ENCODE assay signal across 8 cellular contexts in genomic region chr4:147831452-147832192, GRCh38.
A peak's percentile ranks its signal among the peaks of the same experiment; 100 is the strongest.
DNase-seq lines count a peak whose midpoint lies in the region; ATAC-seq and TF ChIP-seq lines count a peak whose summit lies in the region.

No MANE protein-coding gene starts in this region.

- peak; percentile 85 for DNase-seq in AG20443 (ENCODE audit: low spot score)
- peak; percentile 55 to 73 for DNase-seq in NOMO-1 (lab: John Stamatoyannopoulos, UW; ENCODE audit: unreplicated experiment in 2 of 2)
- no peak for DNase-seq in neural progenitor cell (ENCODE audit: low spot score)
- DNase-seq in posterior vena cava (ENCODE audit: low spot score): no peak
- no peak for DNase-seq in amygdala (lab: John Stamatoyannopoulos, UW)
- DNase-seq in T-cell: no peak
- DNase-seq in GF-D8 (lab: John Stamatoyannopoulos, UW): no peak

- H3F3A ChIP-seq in neural progenitor cell (ENCODE audit: low read depth): peaks cover 30% of the 10 kb centered on the region

- H3K4me3 ChIP-seq in neural progenitor cell: no peak overlapping the region

- POLR2A ChIA-PET in T-cell (lab: Charles Lee): no interaction called here

- no peaks in the 10 kb centered on the region for H3K9me3 ChIP-seq in neural progenitor cell (ENCODE audit: low read depth)

- CTCF ChIA-PET in T-cell (lab: Charles Lee): interaction anchor here (1.0 to 1.5 kb wide), 2 partner anchors 35 to 36 kb away, joined by 5 to 6 read pairs; no protein-coding TSS in a partner anchor

- H3K27ac Mint-ChIP-seq in neural progenitor cell (peak overlapping the region; percentile 13), T-cell (no peak overlapping the region)

- H3K4me3 Mint-ChIP-seq in neural progenitor cell (no peak overlapping the region), T-cell (no peak overlapping the region)

- H4K20me1 ChIP-seq in neural progenitor cell (ENCODE audit: low read depth): no peaks in the 10 kb centered on the region

- peaks cover 3% of the 10 kb centered on the region for H3K9me3 Mint-ChIP-seq in neural progenitor cell
- no peaks in the 10 kb centered on the region for H3K9me3 Mint-ChIP-seq in T-cell

- H3K4me1 Mint-ChIP-seq in neural progenitor cell (peaks cover 25% of the 10 kb centered on the region), T-cell (peaks cover 0 to 10% (median 0%) of the 10 kb centered on the region in 3 donors)

- no peak overlapping the region for H3K27ac ChIP-seq in neural progenitor cell

- no peak overlapping the region for H3K4me2 ChIP-seq in neural progenitor cell

- H3K36me3 ChIP-seq in neural progenitor cell: no peaks in the 10 kb centered on the region

- intact Hi-C loops in posterior vena cava (cut with DNase I): no loop called here

- H3K27me3 ChIP-seq in neural progenitor cell: no peaks in the 10 kb centered on the region

- no peak overlapping the region for H2AFZ ChIP-seq in neural progenitor cell (replicated peaks)

- H3K36me3 Mint-ChIP-seq in neural progenitor cell (peaks cover under 1% of the 10 kb centered on the region), T-cell (peaks cover 6% of the 10 kb centered on the region)

- no peak for TF ChIP-seq CTCF in neural progenitor cell (IDR thresholded peaks at IDR 0.05)

- H3K79me2 ChIP-seq in neural progenitor cell (ENCODE audit: low read depth): no peaks in the 10 kb centered on the region

- H3K27me3 Mint-ChIP-seq in neural progenitor cell (ENCODE audit: insufficient read depth, low read depth) (no peaks in the 10 kb centered on the region), T-cell (no peaks in the 10 kb centered on the region)

- H3K4me1 ChIP-seq in neural progenitor cell: peaks cover 41% of the 10 kb centered on the region

- H3K9ac ChIP-seq in neural progenitor cell: no peak overlapping the region

- ATAC-seq in esophagus mucosa (peak; percentile 91), T-cell (replicated peaks in 1 of 4) (no peak)

Comparison
In these comparisons a context has a peak if more than half of its experiments do, and no peak if none do; other contexts are left out.
1. DNase-seq: peak in AG20443 (single experiment) and NOMO-1 (2 of 2); none in neural progenitor cell (single experiment), posterior vena cava (single experiment), amygdala (0 of 56), T-cell (0 of 34) and GF-D8 (single experiment).